In genomic region chr11:21625982-21626381, GRCh38 we compare ENCODE assay signal across 12 cellular contexts.
DNase-seq lines count a peak whose midpoint lies in the region; ATAC-seq, FAIRE-seq and TF ChIP-seq lines count a peak whose summit lies in the region.
"Had no signal": no experiment of that assay in that cellular context is flagged by ENCODE, and none has a peak within 500 bp of the region (broad histone marks: within the 10 kb centered on the region; RNA-seq: fewer than 3 reads in every experiment).

No MANE protein-coding gene starts in this region.

- no peak for TF ChIP-seq RAD21 in HepG2 (CRISPR knock-in tag; IDR thresholded peaks at IDR 0.05)

- no peaks in the 10 kb centered on the region for H3K9me3 ChIP-seq in right lobe of liver
- peaks cover 25% of the 10 kb centered on the region for H3K9me3 ChIP-seq in HepG2 (ENCODE audit: low read length)
- H3K9me3 ChIP-seq in upper lobe of right lung, result no peaks in the 10 kb centered on the region
- H3K9me3 ChIP-seq in uterus, result no peaks in the 10 kb centered on the region

- no peak for TF ChIP-seq CTCF in right lobe of liver (IDR thresholded peaks at IDR 0.05)
- no peak for TF ChIP-seq CTCF in HepG2 (CRISPR knock-in tag; IDR thresholded peaks at IDR 0.05)
- TF ChIP-seq CTCF in foreskin keratinocyte (conservative IDR thresholded peaks at IDR 0.05), result no peak
- TF ChIP-seq CTCF in upper lobe of right lung (IDR thresholded peaks at IDR 0.05), result no peak
- TF ChIP-seq CTCF in uterus (IDR thresholded peaks at IDR 0.05), result no peak

- H3K4me3 ChIP-seq in right lobe of liver (no peak overlapping the region), HepG2 (replicated peaks in 1 of 3; ENCODE audit: insufficient read depth in 1 of 3, low read depth in 2 of 3, low read length in 3 of 3) (no peak overlapping the region), upper lobe of right lung (no peak overlapping the region), uterus (no peak overlapping the region)
- H3K4me3 ChIP-seq: SJSA1 had no signal

- POLR2A ChIA-PET in HepG2 (lab: Yijun Ruan, JAX), result no interaction called here

- no peak overlapping the region for H3K9ac ChIP-seq in HepG2 (ENCODE audit: insufficient read depth, low read depth, low read length)

- no peaks in the 10 kb centered on the region for H4K20me1 ChIP-seq in HepG2 (ENCODE audit: insufficient read depth, low read length)

- no peak for DNase-seq in right lobe of liver
- no peak for DNase-seq in HepG2 (ENCODE audit: low spot score)
- peak; percentile 84 for DNase-seq in NCI-H2029 (lab: John Stamatoyannopoulos, UW)
- DNase-seq in foreskin keratinocyte, result peak; percentile 59 to 69
- DNase-seq in upper lobe of right lung, result no peak
- DNase-seq in uterus, result no peak
- no peak for DNase-seq in activated CD8-positive, alpha-beta memory T cell treated with anti-CD3 and anti-CD28 coated beads, Interleukin-2, amount 50 U/mL, for 4 hours
- DNase-seq: CD4-positive, CD25-positive, alpha-beta regulatory T cell; cerebellar nuclear complex; foreskin fibroblast had no signal

- no peak for FAIRE-seq in HepG2 (lab: Jason Lieb, UNC)

- H3K27me3 ChIP-seq in right lobe of liver (no peaks in the 10 kb centered on the region), HepG2 (ENCODE audit: control insufficient read depth in 1 of 2, insufficient read depth in 2 of 2, low read length in 2 of 2) (no peaks in the 10 kb centered on the region), foreskin keratinocyte (no peaks in the 10 kb centered on the region), upper lobe of right lung (no peaks in the 10 kb centered on the region), uterus (no peaks in the 10 kb centered on the region)
- H3K27me3 ChIP-seq: SJSA1 had no signal

- intact Hi-C loops in right lobe of liver (cut with DNase I), result no loop called here
- intact Hi-C loops in HepG2 (cut with micrococcal nuclease; ENCODE audit: unreplicated experiment), result no loop called here
- intact Hi-C loops in upper lobe of right lung (cut with DNase I), result no loop called here
- intact Hi-C loops in uterus (cut with DNase I; ENCODE audit: low total_unique reads), result no loop called here

- no peak overlapping the region for H2AFZ ChIP-seq in HepG2 (ENCODE audit: low read length)

- BruUV-seq in HepG2 (replicated peaks; lab: Mats Ljungman, UMichigan), result no TSS peak

- H3K36me3 ChIP-seq in right lobe of liver (no peaks in the 10 kb centered on the region), HepG2 (replicated peaks in 1 of 2; ENCODE audit: control insufficient read depth in 1 of 2, insufficient read depth in 2 of 2, low read length in 2 of 2) (no peaks in the 10 kb centered on the region), upper lobe of right lung (no peaks in the 10 kb centered on the region), uterus (no peaks in the 10 kb centered on the region)
- H3K36me3 ChIP-seq: SJSA1 had no signal

- 42% methylated on average over 5 of the region's 5 CpGs for WGBS in right lobe of liver (ENCODE audit: insufficient coverage, low coverage, low lambda C conversion rate, missing lambda C conversion rate)
- 13% methylated on average over 5 of the region's 5 CpGs for WGBS in HepG2 (ENCODE audit: low lambda C conversion rate)

- H3K27ac ChIP-seq in right lobe of liver (no peak overlapping the region), HepG2 (ENCODE audit: extremely low read length, insufficient read depth, low read length) (no peak overlapping the region), foreskin keratinocyte (no peak overlapping the region), upper lobe of right lung (no peak overlapping the region), uterus (no peak overlapping the region)
- H3K27ac ChIP-seq: SJSA1 had no signal

- no peaks in the 10 kb centered on the region for H3K79me2 ChIP-seq in HepG2 (ENCODE audit: insufficient read depth, low read length)

- TF ChIP-seq EP300 in HepG2 (IDR thresholded peaks at IDR 0.05; ENCODE audit: low read depth in 2 of 2, low read length in 2 of 2), result no peak
- TF ChIP-seq EP300 in HepG2 (CRISPR knock-in tag; IDR thresholded peaks at IDR 0.05; ENCODE audit: borderline replicate concordance), result no peak

- H3K4me1 ChIP-seq in right lobe of liver (no peaks in the 10 kb centered on the region), HepG2 (ENCODE audit: insufficient read depth, low read length) (no peaks in the 10 kb centered on the region), foreskin keratinocyte (no peaks in the 10 kb centered on the region), upper lobe of right lung (no peaks in the 10 kb centered on the region), uterus (no peaks in the 10 kb centered on the region)
- H3K4me1 ChIP-seq: SJSA1 had no signal

- TF ChIP-seq POLR2A in right lobe of liver (IDR thresholded peaks at IDR 0.05), result no peak
- no peak for TF ChIP-seq POLR2A in HepG2 (IDR thresholded peaks at IDR 0.05; ENCODE audit: insufficient read depth in 1 of 2, low read depth in 2 of 2, low read length in 2 of 2)
- no peak for TF ChIP-seq POLR2A in uterus (IDR thresholded peaks at IDR 0.05)

- H3K4me2 ChIP-seq in HepG2 (ENCODE audit: low read depth, low read length), result no peak overlapping the region

- ATAC-seq in right lobe of liver (peak; percentile 48 to 68 (median 56)), HepG2 (no peak), foreskin keratinocyte (peak; percentile 46), upper lobe of right lung (peak; percentile 96), GM18519 (IDR thresholded peaks at IDR 0.05; ENCODE audit: low FRiP score, unreplicated experiment) (no peak)

- in situ Hi-C loops in HepG2 (cut with HindIII; ENCODE audit: extremely low pct_ligation_motif_present, low pct_unique_long_range_greater_than_20kb), result no loop called here

- CTCF ChIA-PET in HepG2 (lab: Yijun Ruan, JAX; ENCODE audit: low intra/inter-chr PET ratio, low total read pairs), result no interaction called here

TF ChIP-seq in HepG2, 621 proteins besides CTCF, POLR2A, EP300 and RAD21:
- TF ChIP-seq DR1 (CRISPR knock-in tag; IDR thresholded peaks at IDR 0.05), result no peak
- TF ChIP-seq REXO4 (CRISPR knock-in tag; IDR thresholded peaks at IDR 0.05; ENCODE audit: borderline replicate concordance), result no peak
- TF ChIP-seq POLR2AphosphoS2 (IDR thresholded peaks at IDR 0.05; ENCODE audit: low read depth, low read length), result no peak
- TF ChIP-seq MXD4 (CRISPR knock-in tag; IDR thresholded peaks at IDR 0.05), result no peak

Comparison
In these comparisons a context has a peak if more than half of its experiments do, and no peak if none do; other contexts are left out.
1. ATAC-seq: peak in right lobe of liver (4 of 4), foreskin keratinocyte (single experiment) and upper lobe of right lung (single experiment); none in HepG2 (single experiment) and GM18519 (single experiment).
2. DNase-seq: peak in NCI-H2029 (single experiment) and foreskin keratinocyte (2 of 2); none in right lobe of liver (0 of 3), HepG2 (single experiment), upper lobe of right lung (single experiment), uterus (0 of 2) and activated CD8-positive, alpha-beta memory T cell treated with anti-CD3 and anti-CD28 coated beads, Interleukin-2, amount 50 U/mL, for 4 hours (single experiment).